12 cellular contexts compared by ENCODE assay signal in genomic region chr5:95925939-95926338, GRCh38. TPM values are rescaled to one million over a fixed set of nuclear protein-coding genes. Genes with fewer than 3 reads are reported as not detected.
A peak's percentile ranks its signal among the peaks of the same experiment; 100 is the strongest.
DNase-seq lines count a peak whose midpoint lies in the region; ATAC-seq lines count a peak whose summit lies in the region.
"Had no signal": no experiment of that assay in that cellular context is flagged by ENCODE, and none has a peak within 500 bp of the region (broad histone marks: within the 10 kb centered on the region; RNA-seq: fewer than 3 reads in every experiment).

No MANE protein-coding gene starts in this region.

- ATAC-seq in activated CD8-positive, alpha-beta memory T cell treated with anti-CD3 and anti-CD28 coated beads, Interleukin-2, amount 10 ng/mL, durations not matched to agents 7 days and 5 days: peak; percentile 5
- ATAC-seq in GM21786 (IDR thresholded peaks at IDR 0.05; ENCODE audit: unreplicated experiment) (peak; percentile 57), HG03354 (IDR thresholded peaks at IDR 0.05; ENCODE audit: poor library complexity, severe bottlenecking, unreplicated experiment) (peak; percentile 59)
- peak; percentile 70 for ATAC-seq in stimulated activated memory B cell treated with anti-CD40 and anti-IgM and Interleukin-4, amounts not matched to agents 10 μg/mL and 1 μg/mL and 100 μg/mL, for 72 hours
- ATAC-seq: A549 had no signal

- H3K27ac Mint-ChIP-seq in activated CD8-positive, alpha-beta memory T cell treated with anti-CD3 and anti-CD28 coated beads, Interleukin-2, amount 10 ng/mL, durations not matched to agents 7 days and 5 days: peak overlapping the region; percentile 51
- no peak overlapping the region for H3K27ac Mint-ChIP-seq in stimulated activated memory B cell treated with anti-CD40 and anti-IgM and Interleukin-4, amounts not matched to agents 10 μg/mL and 1 μg/mL and 100 μg/mL, for 72 hours

- CTCF ChIA-PET in activated CD8-positive, alpha-beta memory T cell treated with anti-CD3 and anti-CD28 coated beads, Interleukin-2, amount 10 ng/mL, durations not matched to agents 7 days and 5 days (lab: Charles Lee): interaction anchor here (1.6 kb wide), 1 partner anchor 56 kb away, joined by 5 read pairs; no protein-coding TSS in a partner anchor

- no peak for DNase-seq in activated CD8-positive, alpha-beta memory T cell treated with anti-CD3 and anti-CD28 coated beads, Interleukin-2, amount 10 ng/mL, durations not matched to agents 7 days and 5 days
- DNase-seq in activated CD8-positive, alpha-beta memory T cell treated with anti-CD3 and anti-CD28 coated beads, Interleukin-2, amount 50 U/mL, for 4 hours: no peak
- DNase-seq in cerebellar cortex (ENCODE audit: low spot score): no peak
- DNase-seq in DMS 273 (lab: John Stamatoyannopoulos, UW; ENCODE audit: unreplicated experiment): no peak
- DNase-seq in NCI-H1417 (lab: John Stamatoyannopoulos, UW): no peak
- DNase-seq: NCI-H2227 treated with DMSO at 0.1 percent for 48 hours, tibial artery had no signal

- H3K4me3 Mint-ChIP-seq in activated CD8-positive, alpha-beta memory T cell treated with anti-CD3 and anti-CD28 coated beads, Interleukin-2, amount 10 ng/mL, durations not matched to agents 7 days and 5 days: no peak overlapping the region
- no peak overlapping the region for H3K4me3 Mint-ChIP-seq in stimulated activated memory B cell treated with anti-CD40 and anti-IgM and Interleukin-4, amounts not matched to agents 10 μg/mL and 1 μg/mL and 100 μg/mL, for 72 hours
- H3K4me3 Mint-ChIP-seq: central memory CD8-positive, alpha-beta T cell had no signal

- H3K4me1 Mint-ChIP-seq in activated CD8-positive, alpha-beta memory T cell treated with anti-CD3 and anti-CD28 coated beads, Interleukin-2, amount 10 ng/mL, durations not matched to agents 7 days and 5 days: peaks cover 58% of the 10 kb centered on the region
- peaks cover 48% of the 10 kb centered on the region for H3K4me1 Mint-ChIP-seq in stimulated activated memory B cell treated with anti-CD40 and anti-IgM and Interleukin-4, amounts not matched to agents 10 μg/mL and 1 μg/mL and 100 μg/mL, for 72 hours

- no peaks in the 10 kb centered on the region for H3K27me3 Mint-ChIP-seq in activated CD8-positive, alpha-beta memory T cell treated with anti-CD3 and anti-CD28 coated beads, Interleukin-2, amount 10 ng/mL, durations not matched to agents 7 days and 5 days
- H3K27me3 Mint-ChIP-seq in stimulated activated memory B cell treated with anti-CD40 and anti-IgM and Interleukin-4, amounts not matched to agents 10 μg/mL and 1 μg/mL and 100 μg/mL, for 72 hours: no peaks in the 10 kb centered on the region
- H3K27me3 Mint-ChIP-seq: central memory CD8-positive, alpha-beta T cell had no signal

- no peaks in the 10 kb centered on the region for H3K9me3 Mint-ChIP-seq in activated CD8-positive, alpha-beta memory T cell treated with anti-CD3 and anti-CD28 coated beads, Interleukin-2, amount 10 ng/mL, durations not matched to agents 7 days and 5 days (ENCODE audit: low read depth)
- no peaks in the 10 kb centered on the region for H3K9me3 Mint-ChIP-seq in stimulated activated memory B cell treated with anti-CD40 and anti-IgM and Interleukin-4, amounts not matched to agents 10 μg/mL and 1 μg/mL and 100 μg/mL, for 72 hours
- H3K9me3 Mint-ChIP-seq: central memory CD8-positive, alpha-beta T cell had no signal

- peaks cover 20% of the 10 kb centered on the region for H3K36me3 Mint-ChIP-seq in activated CD8-positive, alpha-beta memory T cell treated with anti-CD3 and anti-CD28 coated beads, Interleukin-2, amount 10 ng/mL, durations not matched to agents 7 days and 5 days
- peaks cover 8% of the 10 kb centered on the region for H3K36me3 Mint-ChIP-seq in stimulated activated memory B cell treated with anti-CD40 and anti-IgM and Interleukin-4, amounts not matched to agents 10 μg/mL and 1 μg/mL and 100 μg/mL, for 72 hours

RNA-seq across cellular contexts. Expression of gene ELL2, which starts 35.7 kb away (rescaled TPM):
- 10 to 100 TPM; 33.9 to 81.8 TPM for total RNA-seq in activated CD8-positive, alpha-beta memory T cell treated with anti-CD3 and anti-CD28 coated beads, Interleukin-2, amount 10 ng/mL, durations not matched to agents 7 days and 5 days

Comparison
In these comparisons a context has a peak if more than half of its experiments do, and no peak if none do; other contexts are left out.
1. ATAC-seq: peak in every context shown above with its lines; median percentile 70 in stimulated activated memory B cell treated with anti-CD40 and anti-IgM and Interleukin-4, amounts not matched to agents 10 μg/mL and 1 μg/mL and 100 μg/mL, for 72 hours; 59 in HG03354; 57 in GM21786; 5 in activated CD8-positive, alpha-beta memory T cell treated with anti-CD3 and anti-CD28 coated beads, Interleukin-2, amount 10 ng/mL, durations not matched to agents 7 days and 5 days.